Comparison of ENCODE assay signal across 1 cellular context in the genomic region with DNA sequence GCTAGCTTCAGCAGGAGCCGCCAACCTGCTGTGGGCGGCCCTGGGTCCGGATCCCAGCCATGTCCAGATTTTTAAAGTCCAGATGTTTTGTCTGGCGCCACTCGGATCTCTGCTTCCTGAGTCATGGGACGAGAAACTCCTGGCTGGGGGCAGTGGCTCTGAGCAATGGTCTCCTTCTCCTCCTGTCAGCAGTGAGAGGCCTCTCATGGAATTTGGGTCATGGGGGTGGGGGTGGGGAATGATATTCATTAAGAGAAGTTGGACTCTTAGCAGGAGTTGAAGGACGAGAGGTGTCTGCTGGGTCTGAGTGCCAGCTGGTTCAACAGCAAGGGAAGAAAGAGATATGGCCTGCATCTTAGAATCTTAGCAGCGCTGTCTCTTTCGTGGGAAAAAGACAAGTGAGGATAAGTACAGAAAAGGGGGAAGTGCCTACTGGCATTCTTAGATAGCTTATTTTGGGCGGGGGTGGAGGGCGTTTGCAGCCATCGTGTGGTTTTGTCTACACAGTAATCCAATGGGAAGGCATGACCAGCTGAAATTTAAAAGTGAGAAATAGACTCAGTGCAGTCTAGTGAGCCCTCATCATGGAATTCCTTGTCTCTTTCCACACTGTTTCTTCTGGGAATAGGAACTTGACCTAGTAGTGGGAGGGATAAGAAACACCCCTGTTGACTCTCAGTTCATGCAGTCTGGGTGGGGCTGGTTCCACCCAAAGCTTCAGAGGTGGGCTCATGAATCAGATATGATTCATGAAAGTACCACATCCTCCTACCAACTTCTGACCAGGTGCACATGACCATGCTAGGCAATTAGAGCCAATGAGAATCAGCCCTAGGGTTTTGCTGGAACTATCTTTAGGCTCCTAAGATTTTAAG.
TF ChIP-seq lines count a peak whose summit lies in the region.

No MANE protein-coding gene starts in this region.

TF ChIP-seq in IMR-90, 13 proteins besides CTCF, POLR2A, EP300 and RAD21 (continued from another document):
- TF ChIP-seq, protein P1, sequence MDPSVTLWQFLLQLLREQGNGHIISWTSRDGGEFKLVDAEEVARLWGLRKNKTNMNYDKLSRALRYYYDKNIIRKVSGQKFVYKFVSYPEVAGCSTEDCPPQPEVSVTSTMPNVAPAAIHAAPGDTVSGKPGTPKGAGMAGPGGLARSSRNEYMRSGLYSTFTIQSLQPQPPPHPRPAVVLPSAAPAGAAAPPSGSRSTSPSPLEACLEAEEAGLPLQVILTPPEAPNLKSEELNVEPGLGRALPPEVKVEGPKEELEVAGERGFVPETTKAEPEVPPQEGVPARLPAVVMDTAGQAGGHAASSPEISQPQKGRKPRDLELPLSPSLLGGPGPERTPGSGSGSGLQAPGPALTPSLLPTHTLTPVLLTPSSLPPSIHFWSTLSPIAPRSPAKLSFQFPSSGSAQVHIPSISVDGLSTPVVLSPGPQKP (IDR thresholded peaks at IDR 0.05; ENCODE audit: borderline replicate concordance, low read depth, low read length) = no peak
- no peak for TF ChIP-seq MAZ (IDR thresholded peaks at IDR 0.05; ENCODE audit: borderline replicate concordance, low read depth, low read length)
